8 cellular contexts compared by ENCODE assay signal in genomic region chr9:95092321-95093072, GRCh38.
DNase-seq lines count a peak whose midpoint lies in the region; ATAC-seq and TF ChIP-seq lines count a peak whose summit lies in the region.

No MANE protein-coding gene starts in this region.

- 44 to 61% (median 61%) methylated on average over 18 of the region's 18 CpGs for WGBS in ovary, 3 donors

- intact Hi-C loops in Panc1 (cut with micrococcal nuclease; ENCODE audit: unreplicated experiment), result no loop called here
- intact Hi-C loops in ovary (cut with DNase I), result no loop called here

- no peak overlapping the region for H3K4me3 ChIP-seq in Panc1 (ENCODE audit: low read depth in 2 of 2, low read length in 2 of 2)
- H3K4me3 ChIP-seq in ovary, result no peak overlapping the region

- DNase-seq in COLO829 (ENCODE audit: low spot score) (peak; percentile 72), Panc1 (ENCODE audit: low read depth, low spot score) (no peak), ovary (peak in 1 of 5 donors; percentile 50), DMS53 (lab: John Stamatoyannopoulos, UW) (no peak), mesenteric fat pad (ENCODE audit: low spot score) (no peak), NCI-H1436 (lab: John Stamatoyannopoulos, UW) (no peak)

- H3K36me3 ChIP-seq in Panc1 (ENCODE audit: control insufficient read depth, insufficient read depth, low read length), result no peaks in the 10 kb centered on the region
- no peaks in the 10 kb centered on the region for H3K36me3 ChIP-seq in ovary

- H3K27me3 ChIP-seq in Panc1 (ENCODE audit: control insufficient read depth, insufficient read depth, low read length) (no peaks in the 10 kb centered on the region), ovary (no peaks in the 10 kb centered on the region)

- TF ChIP-seq POLR2A in ovary (IDR thresholded peaks at IDR 0.05), result no peak

- no TSS peak for BruUV-seq in Panc1 (replicated peaks; lab: Mats Ljungman, UMichigan)

- no peak for TF ChIP-seq EP300 in ovary (IDR thresholded peaks at IDR 0.05)

- POLR2A ChIA-PET in Panc1 (lab: Charles Lee), result no interaction called here

- H3K9me3 ChIP-seq in Panc1 (ENCODE audit: control insufficient read depth, insufficient read depth, low read depth, low read length) (no peaks in the 10 kb centered on the region), ovary (no peaks in the 10 kb centered on the region)

- CTCF ChIA-PET in Panc1 (lab: Charles Lee), result no interaction called here

- in situ Hi-C loops in Panc1 (cut with HindIII; ENCODE audit: low pct_unique_long_range_greater_than_20kb, low sequenced_read_pairs), result no loop called here

- TF ChIP-seq CTCF in Panc1 (IDR thresholded peaks at IDR 0.05) (no peak), ovary (IDR thresholded peaks at IDR 0.05) (no peak)

- H3K4me1 ChIP-seq in Panc1 (ENCODE audit: control insufficient read depth, insufficient read depth, low read length) (peaks cover 57% of the 10 kb centered on the region), ovary (ENCODE audit: insufficient read depth) (peaks cover 22% of the 10 kb centered on the region)

- H3K27ac ChIP-seq in Panc1 (ENCODE audit: low read length), result peak overlapping the region; percentile 70
- H3K27ac ChIP-seq in ovary, result peak overlapping the region; percentile 39 to 68

- ATAC-seq in Panc1 (peak; percentile 28; the same call in 1 of the 2 replicates), esophagus mucosa (peak; percentile 74), GM18858 (IDR thresholded peaks at IDR 0.05; ENCODE audit: unreplicated experiment) (no peak)
